In genomic region chr2:45152691-45153090, GRCh38 we compare ENCODE assay signal across 30 cellular contexts.
"Had no signal": no experiment of that assay in that cellular context is flagged by ENCODE, and none has a peak within 500 bp of the region (broad histone marks: within the 10 kb centered on the region; RNA-seq: fewer than 3 reads in every experiment).

No MANE protein-coding gene starts in this region.

- ATAC-seq: left colon; left lung; lower lobe of right lung; naive thymus-derived CD4-positive, alpha-beta T cell; natural killer cell treated with Interleukin-12 subunit alpha and Interleukin-12 subunit beta and Interleukin-15 and Interleukin-18, amount 100 ng/mL, for 72 hours; pancreas; right cardiac atrium; sciatic nerve; stimulated activated effector memory CD8-positive, alpha-beta T cell treated with anti-CD3 and anti-CD28 coated beads, Interleukin-12 subunit alpha, Interleukin-12 subunit beta, amount 100 ng/mL, for 72 hours; upper lobe of right lung had no signal

- H3K27ac Mint-ChIP-seq: immature natural killer cell; mesothelial cell of epicardium; naive thymus-derived CD4-positive, alpha-beta T cell; natural killer cell treated with Interleukin-12 subunit alpha and Interleukin-12 subunit beta and Interleukin-15 and Interleukin-18, amount 100 ng/mL, for 72 hours; stimulated activated effector memory CD8-positive, alpha-beta T cell treated with anti-CD3 and anti-CD28 coated beads, Interleukin-12 subunit alpha, Interleukin-12 subunit beta, amount 100 ng/mL, for 72 hours; stimulated activated naive CD8-positive, alpha-beta T cell treated with anti-CD3 and anti-CD28 coated beads, Interleukin-15, Interleukin-2, amounts not matched to agents 100 ng/mL and 50 ng/mL, for 24 hours had no signal

- H3K4me3 ChIP-seq: left lung, lower lobe of right lung, pancreas, prostate gland, skin epidermis, suprapubic skin, thoracic aorta, tibial artery, upper lobe of right lung had no signal

- H3K4me1 ChIP-seq: left lung, lower lobe of right lung, pancreas, prostate gland, suprapubic skin, tibial artery, upper lobe of right lung had no signal

- H3K4me1 Mint-ChIP-seq: immature natural killer cell; mesothelial cell of epicardium; naive thymus-derived CD4-positive, alpha-beta T cell; neural crest cell; stimulated activated effector memory CD8-positive, alpha-beta T cell treated with anti-CD3 and anti-CD28 coated beads, Interleukin-12 subunit alpha, Interleukin-12 subunit beta, amount 100 ng/mL, for 72 hours had no signal

- H3K27me3 ChIP-seq: left lung, pancreas, suprapubic skin, tibial artery, upper lobe of right lung had no signal

- H3K4me3 Mint-ChIP-seq: immature natural killer cell; mesothelial cell of epicardium; naive thymus-derived CD4-positive, alpha-beta T cell; natural killer cell treated with Interleukin-12 subunit alpha and Interleukin-12 subunit beta and Interleukin-15 and Interleukin-18, amount 100 ng/mL, for 72 hours; neural crest cell; stimulated activated effector memory CD8-positive, alpha-beta T cell treated with anti-CD3 and anti-CD28 coated beads, Interleukin-12 subunit alpha, Interleukin-12 subunit beta, amount 100 ng/mL, for 72 hours; stimulated activated naive CD8-positive, alpha-beta T cell treated with anti-CD3 and anti-CD28 coated beads, Interleukin-15, Interleukin-2, amounts not matched to agents 100 ng/mL and 50 ng/mL, for 24 hours had no signal

- H3K27ac ChIP-seq: left lung, lower lobe of right lung, pancreas, prostate gland, skin epidermis, suprapubic skin, thoracic aorta, tibial artery, upper lobe of right lung had no signal

- H3K36me3 ChIP-seq: left lung, lower lobe of right lung, pancreas, prostate gland, suprapubic skin, thoracic aorta, tibial artery, upper lobe of right lung had no signal

- DNase-seq: hypothalamus; immature natural killer cell; kidney; left colon; left lung; lower lobe of right lung; mammary epithelial cell; mesendoderm; naive thymus-derived CD4-positive, alpha-beta T cell; nucleus accumbens; pancreas; posterior cingulate gyrus; retina; right cardiac atrium; stimulated activated CD4-positive, alpha-beta T cell treated with anti-CD3 and anti-CD28 coated beads, Interleukin-12 subunit alpha, Interleukin-12 subunit beta, amount 100 ng/mL, for 4 hours; stimulated activated CD4-positive, alpha-beta T cell treated with anti-CD3 and anti-CD28 coated beads, Interleukin-4, amount 100 ng/mL, for 24 hours; stimulated activated naive CD4-positive, alpha-beta T cell; tibial artery; trophoblast cell; upper lobe of right lung had no signal

- H3K9me3 Mint-ChIP-seq: natural killer cell treated with Interleukin-12 subunit alpha and Interleukin-12 subunit beta and Interleukin-15 and Interleukin-18, amount 100 ng/mL, for 72 hours; stimulated activated effector memory CD8-positive, alpha-beta T cell treated with anti-CD3 and anti-CD28 coated beads, Interleukin-12 subunit alpha, Interleukin-12 subunit beta, amount 100 ng/mL, for 72 hours had no signal

- H3K9me3 ChIP-seq: pancreas, prostate gland had no signal

- H3K36me3 Mint-ChIP-seq: immature natural killer cell; mesothelial cell of epicardium; naive thymus-derived CD4-positive, alpha-beta T cell; natural killer cell treated with Interleukin-12 subunit alpha and Interleukin-12 subunit beta and Interleukin-15 and Interleukin-18, amount 100 ng/mL, for 72 hours; stimulated activated effector memory CD8-positive, alpha-beta T cell treated with anti-CD3 and anti-CD28 coated beads, Interleukin-12 subunit alpha, Interleukin-12 subunit beta, amount 100 ng/mL, for 72 hours had no signal
